Comparison of ENCODE assay signal across 15 cellular contexts in genomic region chr5:125113328-125113727, GRCh38.
DNase-seq lines count a peak whose midpoint lies in the region; ATAC-seq and FAIRE-seq lines count a peak whose summit lies in the region.
"Had no signal": no experiment of that assay in that cellular context is flagged by ENCODE, and none has a peak within 500 bp of the region (broad histone marks: within the 10 kb centered on the region; RNA-seq: fewer than 3 reads in every experiment).

No MANE protein-coding gene starts in this region.

- peak; percentile 58 for DNase-seq in RCC 7860 (ENCODE audit: low spot score)
- DNase-seq in NK-92 (lab: John Stamatoyannopoulos, UW; ENCODE audit: unreplicated experiment) = no peak
- no peak for DNase-seq in stimulated activated naive CD4-positive, alpha-beta T cell treated with Interleukin-2 at 50 U/mL for 16 hours (lab: John Stamatoyannopoulos, UW)
- no peak for DNase-seq in NCI-H146 (lab: John Stamatoyannopoulos, UW)
- no peak for DNase-seq in activated naive CD4-positive, alpha-beta T cell (lab: John Stamatoyannopoulos, UW)
- DNase-seq: activated CD4-positive, alpha-beta memory T cell treated with anti-CD3 and anti-CD28 coated beads for 36 hours; activated effector memory CD4-positive, alpha-beta T cell treated with Interleukin-2 at 50 U/mL for 16 hours; effector memory CD4-positive, alpha-beta T cell; glutamatergic neuron; NCI-H446; stimulated activated CD4-positive, alpha-beta T cell treated with anti-CD3 and anti-CD28 coated beads, Interleukin-2, amount 100 ng/mL, for 24 hours; T1000 had no signal

- FAIRE-seq in RCC 7860 (lab: Jason Lieb, UNC) = peak; percentile 84

- ATAC-seq in GM18511 (IDR thresholded peaks at IDR 0.05; ENCODE audit: unreplicated experiment) (peak; percentile 87), GM21619 (IDR thresholded peaks at IDR 0.05; ENCODE audit: unreplicated experiment) (peak; percentile 72), HG03342 (IDR thresholded peaks at IDR 0.05; ENCODE audit: unreplicated experiment) (peak; percentile 77)
